ENCODE assay signal across 1 cellular context in the genomic region with DNA sequence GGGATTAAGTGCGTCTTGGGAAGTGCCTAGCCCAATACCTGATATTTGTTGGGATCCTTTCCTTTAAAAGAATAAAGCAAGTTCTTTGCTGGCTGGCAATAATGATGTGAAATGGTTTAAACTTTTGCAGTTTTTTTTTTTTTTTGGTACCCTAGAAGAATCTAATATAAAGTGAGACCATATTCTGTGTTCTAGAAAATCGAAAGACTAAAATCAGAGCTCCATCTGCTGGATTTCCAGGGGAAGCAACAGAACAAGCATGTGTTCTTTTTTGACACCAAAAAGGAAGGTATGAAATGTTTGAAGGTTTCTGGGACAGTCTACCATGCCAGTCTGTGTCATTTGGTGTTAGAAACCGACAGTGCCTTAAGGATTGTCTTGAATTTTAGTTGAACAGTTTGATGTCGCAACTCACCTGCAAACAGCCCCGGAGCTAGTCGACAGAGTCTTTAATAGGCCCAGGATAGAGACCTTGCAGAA.
TF ChIP-seq lines count a peak whose summit lies in the region.

No MANE protein-coding gene starts in this region.

TF ChIP-seq in HepG2, 621 proteins besides CTCF, POLR2A, EP300 and RAD21:
- TF ChIP-seq ZNF367 (CRISPR knock-in tag; IDR thresholded peaks at IDR 0.05; ENCODE audit: borderline replicate concordance) = no peak
- no peak for TF ChIP-seq GABPA (IDR thresholded peaks at IDR 0.05; ENCODE audit: low read depth, low read length)
- peak; percentile 44; the same call in 1 of the 2 replicates for TF ChIP-seq GABPA (CRISPR knock-in tag; IDR thresholded peaks at IDR 0.05; ENCODE audit: low read depth)
- no peak for TF ChIP-seq NCOA1 (CRISPR knock-in tag; IDR thresholded peaks at IDR 0.05)
- peak; percentile 73 for TF ChIP-seq STAG1 (CRISPR knock-in tag; IDR thresholded peaks at IDR 0.05)
- TF ChIP-seq SMC3 (IDR thresholded peaks at IDR 0.05; ENCODE audit: low read length) = peak; percentile 67
- TF ChIP-seq CEBPB (IDR thresholded peaks at IDR 0.05; ENCODE audit: borderline replicate concordance, low read depth, low read length) = peak; percentile 68
- no peak for TF ChIP-seq ELF1 (CRISPR knock-in tag; IDR thresholded peaks at IDR 0.05)
- TF ChIP-seq CHCHD3 (CRISPR knock-in tag; IDR thresholded peaks at IDR 0.05) = no peak
